ENCODE assay signal across 1 cellular context in the genomic region with DNA sequence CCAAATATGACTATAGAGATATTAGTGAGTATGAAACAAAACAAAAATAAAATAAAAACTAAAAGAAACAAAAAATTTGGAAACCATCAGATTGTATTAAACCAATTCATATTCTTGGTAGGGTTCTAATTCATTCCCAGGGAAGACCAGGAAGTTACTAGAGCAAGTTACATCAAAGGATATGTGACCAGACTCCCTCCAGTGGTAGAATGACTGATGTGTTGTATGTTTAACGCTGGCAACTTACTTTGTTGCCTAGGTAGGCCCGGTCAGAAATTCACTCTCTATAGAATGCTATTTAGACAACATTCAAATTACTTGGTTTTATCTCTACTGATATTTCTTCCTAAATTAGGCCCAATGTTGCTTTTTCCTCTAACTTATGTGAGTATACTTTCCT.
TF ChIP-seq lines count a peak whose summit lies in the region.

No MANE protein-coding gene starts in this region.

TF ChIP-seq in HCT116, 20 proteins besides CTCF, POLR2A, EP300 and RAD21 (continued from another document):
- TF ChIP-seq SP1 (IDR thresholded peaks at IDR 0.05; ENCODE audit: low read depth) (no peak), ELF1 (IDR thresholded peaks at IDR 0.05; ENCODE audit: borderline replicate concordance, low read depth) (peak; percentile 33), TCF7L2 (IDR thresholded peaks at IDR 0.05; ENCODE audit: borderline replicate concordance, extremely low read depth, insufficient read depth, insufficient read length) (peak; percentile 82), CBX3 (IDR thresholded peaks at IDR 0.05; ENCODE audit: low read depth) (peak; percentile 23; the same call in 1 of the 2 replicates), EZH2 (IDR thresholded peaks at IDR 0.05) (no peak)
TF ChIP-seq in HCT116: peak in this region for 3.
